Comparison of ENCODE assay signal across 2 cellular contexts in genomic region chr11:93974759-93975158, GRCh38.
TF ChIP-seq lines count a peak whose summit lies in the region.

No MANE protein-coding gene starts in this region.

TF ChIP-seq in HepG2, 621 proteins besides CTCF, POLR2A, EP300 and RAD21:
- TF ChIP-seq ZNF280D (CRISPR knock-in tag; IDR thresholded peaks at IDR 0.05), result no peak
- TF ChIP-seq ZNF317 (CRISPR knock-in tag; IDR thresholded peaks at IDR 0.05), result peak; percentile 96
TF ChIP-seq in HepG2: peak in this region for 1.

TF ChIP-seq in K562, 482 proteins besides CTCF, POLR2A, EP300 and RAD21 (continues in another document):
- TF ChIP-seq CHAMP1 (IDR thresholded peaks at IDR 0.05) (peak; percentile 67), ZEB2 (IDR thresholded peaks at IDR 0.05) (peak; percentile 55; the same call in 1 of the 2 replicates), TRIM28 (IDR thresholded peaks at IDR 0.05) (peak; percentile 98), NBN (IDR thresholded peaks at IDR 0.05; ENCODE audit: low read depth) (0 out of 2 replicates have a peak, but pooled peaks have one; percentile 20), FOXA3 (CRISPR knock-in tag; conservative IDR thresholded peaks at IDR 0.05 in 1 of 2, IDR thresholded peaks at IDR 0.05 in 1 of 2) (no peak), RBM25 (IDR thresholded peaks at IDR 0.05; ENCODE audit: low read depth, low read length, severe bottlenecking) (peak; percentile 27), BDP1 (IDR thresholded peaks at IDR 0.05; ENCODE audit: insufficient read depth, insufficient read length) (no peak), TEAD4 (IDR thresholded peaks at IDR 0.05; ENCODE audit: low read length) (0 out of 2 replicates have a peak, but pooled peaks have one; percentile 31), TEAD4 (CRISPR knock-in tag; IDR thresholded peaks at IDR 0.05; ENCODE audit: borderline replicate concordance) (no peak), MIER1 (IDR thresholded peaks at IDR 0.05; ENCODE audit: low read depth) (0 out of 2 replicates have a peak, but pooled peaks have one; percentile 17), XRCC3 (IDR thresholded peaks at IDR 0.05) (peak; percentile 87; the same call in 1 of the 2 replicates), MCM3 (IDR thresholded peaks at IDR 0.05) (no peak), ZNF143 (CRISPR knock-in tag; IDR thresholded peaks at IDR 0.05) (no peak), HDAC3 (IDR thresholded peaks at IDR 0.05; ENCODE audit: borderline replicate concordance, partially characterized antibody) (peak; percentile 39), HDAC1 (IDR thresholded peaks at IDR 0.05) (peak in 1 of 2 experiments; percentile 97; a peak in 2 of 4 replicates), KAT2B (IDR thresholded peaks at IDR 0.05; ENCODE audit: low read depth, low read length) (no peak), CTCFL (IDR thresholded peaks at IDR 0.05; ENCODE audit: borderline replicate concordance, insufficient read depth, low read depth, low read length, poor library complexity, severe bottlenecking) (no peak), JUND (IDR thresholded peaks at IDR 0.05; ENCODE audit: borderline replicate concordance, low read depth, low read length) (no peak), JUND (tag; IDR thresholded peaks at IDR 0.05; ENCODE audit: borderline replicate concordance, low read depth, low read length) (no peak), OTX1 (CRISPR knock-in tag; IDR thresholded peaks at IDR 0.05) (no peak), MEIS2 (IDR thresholded peaks at IDR 0.05; ENCODE audit: partially characterized antibody) (no peak), MXI1 (IDR thresholded peaks at IDR 0.05; ENCODE audit: low read depth, low read length) (no peak), SREBF2 (CRISPR knock-in tag; IDR thresholded peaks at IDR 0.05) (no peak), CREB3L1 (IDR thresholded peaks at IDR 0.05; ENCODE audit: borderline replicate concordance, low read depth) (no peak), TEAD2 (tag; IDR thresholded peaks at IDR 0.05) (no peak), ZNF280A (IDR thresholded peaks at IDR 0.05; ENCODE audit: low read depth, partially characterized antibody) (peak; percentile 82), CSDE1 (IDR thresholded peaks at IDR 0.05) (no peak), RBFOX2 (IDR thresholded peaks at IDR 0.05; ENCODE audit: low read depth, low read length) (no peak), SMARCE1 (IDR thresholded peaks at IDR 0.05) (no peak), DNMT1 (IDR thresholded peaks at IDR 0.05) (no peak), ZNF609 (CRISPR knock-in tag; IDR thresholded peaks at IDR 0.05; ENCODE audit: borderline replicate concordance) (no peak), PBX2 (CRISPR knock-in tag; IDR thresholded peaks at IDR 0.05; ENCODE audit: low read depth) (no peak), PBX2 (tag; conservative IDR thresholded peaks at IDR 0.05; ENCODE audit: low read depth) (no peak), CCNT2 (IDR thresholded peaks at IDR 0.05; ENCODE audit: borderline replicate concordance, extremely low read depth, insufficient read length, low read depth, low read length) (no peak), ELF2 (CRISPR knock-in tag; IDR thresholded peaks at IDR 0.05) (no peak), PURB (CRISPR knock-in tag; IDR thresholded peaks at IDR 0.05; ENCODE audit: low read depth) (no peak), ZSCAN32 (CRISPR knock-in tag; IDR thresholded peaks at IDR 0.05) (no peak), ZNF311 (CRISPR knock-in tag; IDR thresholded peaks at IDR 0.05) (no peak), KHSRP (IDR thresholded peaks at IDR 0.05) (no peak), ZNF175 (CRISPR knock-in tag; IDR thresholded peaks at IDR 0.05; ENCODE audit: low read depth) (no peak), MYBL2 (IDR thresholded peaks at IDR 0.05; ENCODE audit: low read depth) (no peak), MYBL2 (CRISPR knock-in tag; IDR thresholded peaks at IDR 0.05; ENCODE audit: borderline replicate concordance) (no peak), STAT5B (CRISPR knock-in tag; IDR thresholded peaks at IDR 0.05) (no peak), NFE2L1 (tag; IDR thresholded peaks at IDR 0.05; ENCODE audit: borderline replicate concordance, low read depth) (no peak), PCBP2 (IDR thresholded peaks at IDR 0.05; ENCODE audit: low read depth, low read length, poor library complexity, severe bottlenecking) (no peak), E2F1 (CRISPR knock-in tag; IDR thresholded peaks at IDR 0.05) (no peak), FOXK2 (conservative IDR thresholded peaks at IDR 0.05 in 1 of 2, IDR thresholded peaks at IDR 0.05 in 1 of 2; ENCODE audit: low read depth in 2 of 2) (no peak), CBX3 (IDR thresholded peaks at IDR 0.05; ENCODE audit: borderline replicate concordance in 1 of 2, low read length in 2 of 2) (peak in 1 of 2 experiments; percentile 100; a peak in 2 of 3 replicates), ZNF408 (CRISPR knock-in tag; IDR thresholded peaks at IDR 0.05; ENCODE audit: low read depth) (no peak), ZNF24 (IDR thresholded peaks at IDR 0.05) (no peak), DEAF1 (CRISPR knock-in tag; IDR thresholded peaks at IDR 0.05) (no peak)
